1 cellular context compared by ENCODE assay signal in genomic region chr13:23159205-23159586, GRCh38.
TF ChIP-seq lines count a peak whose summit lies in the region.

No MANE protein-coding gene starts in this region.

TF ChIP-seq in WTC11, 78 proteins besides CTCF, POLR2A, EP300 and RAD21 (continued from another document):
- TF ChIP-seq ARID4B (CRISPR knock-in tag; IDR thresholded peaks at IDR 0.05; ENCODE audit: borderline replicate concordance) = no peak
- 0 out of 2 replicates have a peak, but pooled peaks have one; percentile 37 for TF ChIP-seq HMGXB4 (CRISPR knock-in tag; IDR thresholded peaks at IDR 0.05)
- no peak for TF ChIP-seq ZNF423 (CRISPR knock-in tag; IDR thresholded peaks at IDR 0.05)
- TF ChIP-seq ZNF281 (CRISPR knock-in tag; IDR thresholded peaks at IDR 0.05) = no peak
